Comparison of ENCODE assay signal across 2 cellular contexts in the genomic region with DNA sequence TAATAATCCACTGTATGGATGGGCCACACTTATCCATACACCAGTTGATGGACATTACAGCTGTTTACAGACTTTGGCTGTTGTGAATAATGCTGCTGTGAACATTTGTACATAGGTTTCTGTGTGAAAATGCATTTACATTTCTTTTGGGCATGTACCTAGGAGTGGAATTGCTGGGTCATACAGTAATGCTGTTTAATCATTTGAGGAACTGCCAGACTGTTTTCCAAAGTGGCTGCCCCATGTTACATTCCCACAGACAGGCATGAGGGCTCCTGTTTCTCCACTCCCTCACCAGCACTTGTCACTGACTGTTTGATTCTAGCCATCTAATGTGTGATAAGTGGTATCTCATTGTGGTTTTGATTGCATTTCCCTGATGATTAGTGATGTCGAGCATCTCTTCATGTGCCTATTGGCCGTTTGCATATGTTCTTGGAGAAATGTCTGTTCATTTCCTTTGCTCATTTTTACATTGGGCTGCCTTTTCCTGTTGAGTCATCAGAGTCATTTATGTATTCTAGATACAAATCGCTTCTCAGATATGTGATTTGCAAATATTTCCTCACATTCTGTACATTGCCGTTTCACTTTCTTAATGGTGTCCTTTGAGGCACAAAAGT.
TF ChIP-seq lines count a peak whose summit lies in the region.

No MANE protein-coding gene starts in this region.

TF ChIP-seq in HEK293, 187 proteins besides CTCF, POLR2A, EP300 and RAD21 (continued from another document):
- TF ChIP-seq PRDM10 (tag by site-specific recombination; IDR thresholded peaks at IDR 0.05): no peak

TF ChIP-seq in GM23338, 12 proteins besides CTCF, POLR2A, EP300 and RAD21 (continued from another document):
- TF ChIP-seq ZNF462 (CRISPR knock-in tag; IDR thresholded peaks at IDR 0.05) (no peak), POLR2AphosphoS5 (IDR thresholded peaks at IDR 0.05; ENCODE audit: low read depth) (no peak), ZNF114 (CRISPR knock-in tag; IDR thresholded peaks at IDR 0.05) (no peak), ZNF331 (CRISPR knock-in tag; IDR thresholded peaks at IDR 0.05; ENCODE audit: low read depth) (no peak), NANOG (IDR thresholded peaks at IDR 0.05; ENCODE audit: borderline replicate concordance) (no peak), JUNB (IDR thresholded peaks at IDR 0.05; ENCODE audit: unreplicated experiment) (no peak)
